Comparison of ENCODE assay signal across 8 cellular contexts in genomic region chr5:55308254-55308836, GRCh38. TPM values are rescaled to one million over a fixed set of nuclear protein-coding genes. Genes with fewer than 3 reads are reported as not detected.
DNase-seq lines count a peak whose midpoint lies in the region; ATAC-seq and TF ChIP-seq lines count a peak whose summit lies in the region.

No MANE protein-coding gene starts in this region.

- H3K27me3 ChIP-seq in BE2C (no peaks in the 10 kb centered on the region), iPS-15b (ENCODE audit: control insufficient read depth, insufficient read depth, low read length) (no peaks in the 10 kb centered on the region)

- no peaks in the 10 kb centered on the region for H3K9me3 Mint-ChIP-seq in activated naive CD4-positive, alpha-beta T cell treated with anti-CD3 and anti-CD28 coated beads, Interleukin-2, amount 10 ng/mL, durations not matched to agents 7 days and 5 days
- peaks cover 3% of the 10 kb centered on the region in 2 donors for H3K9me3 Mint-ChIP-seq in stimulated activated naive B cell treated with anti-CD40 and anti-IgM and Interleukin-4, amounts not matched to agents 10 μg/mL and 1 μg/mL and 100 μg/mL, for 72 hours

- peaks cover 20% of the 10 kb centered on the region for H3K36me3 ChIP-seq in BE2C
- H3K36me3 ChIP-seq in iPS-15b (ENCODE audit: control insufficient read depth, insufficient read depth, low read length): no peaks in the 10 kb centered on the region

- peaks cover 26% of the 10 kb centered on the region for H3K4me1 Mint-ChIP-seq in activated naive CD4-positive, alpha-beta T cell treated with anti-CD3 and anti-CD28 coated beads, Interleukin-2, amount 10 ng/mL, durations not matched to agents 7 days and 5 days
- H3K4me1 Mint-ChIP-seq in stimulated activated naive B cell treated with anti-CD40 and anti-IgM and Interleukin-4, amounts not matched to agents 10 μg/mL and 1 μg/mL and 100 μg/mL, for 72 hours: peaks cover 18 to 39% of the 10 kb centered on the region in 2 donors

- ATAC-seq in GM18502 (IDR thresholded peaks at IDR 0.05; ENCODE audit: poor library complexity, unreplicated experiment) (peak; percentile 17), HG03045 (IDR thresholded peaks at IDR 0.05; ENCODE audit: unreplicated experiment) (no peak)
- ATAC-seq in stimulated activated naive B cell treated with anti-CD40 and anti-IgM and Interleukin-4, amounts not matched to agents 10 μg/mL and 1 μg/mL and 100 μg/mL, for 72 hours (replicated peaks): peak; percentile 29 to 35

- TF ChIP-seq CTCF in BE2C (IDR thresholded peaks at IDR 0.05; ENCODE audit: low read depth, low read length) (peak; percentile 21; the same call in 1 of the 2 replicates), LNCaP clone FGC (IDR thresholded peaks at IDR 0.05; ENCODE audit: control insufficient read depth, extremely low read depth, insufficient read depth) (peak; percentile 52)

- H3K36me3 Mint-ChIP-seq in activated naive CD4-positive, alpha-beta T cell treated with anti-CD3 and anti-CD28 coated beads, Interleukin-2, amount 10 ng/mL, durations not matched to agents 7 days and 5 days: peaks cover 19% of the 10 kb centered on the region
- H3K36me3 Mint-ChIP-seq in stimulated activated naive B cell treated with anti-CD40 and anti-IgM and Interleukin-4, amounts not matched to agents 10 μg/mL and 1 μg/mL and 100 μg/mL, for 72 hours: peaks cover 9 to 12% of the 10 kb centered on the region in 2 donors

- H3K4me3 Mint-ChIP-seq in activated naive CD4-positive, alpha-beta T cell treated with anti-CD3 and anti-CD28 coated beads, Interleukin-2, amount 10 ng/mL, durations not matched to agents 7 days and 5 days: no peak overlapping the region
- H3K4me3 Mint-ChIP-seq in stimulated activated naive B cell treated with anti-CD40 and anti-IgM and Interleukin-4, amounts not matched to agents 10 μg/mL and 1 μg/mL and 100 μg/mL, for 72 hours: no peak overlapping the region

- H3K27me3 Mint-ChIP-seq in activated naive CD4-positive, alpha-beta T cell treated with anti-CD3 and anti-CD28 coated beads, Interleukin-2, amount 10 ng/mL, durations not matched to agents 7 days and 5 days: no peaks in the 10 kb centered on the region
- no peaks in the 10 kb centered on the region for H3K27me3 Mint-ChIP-seq in stimulated activated naive B cell treated with anti-CD40 and anti-IgM and Interleukin-4, amounts not matched to agents 10 μg/mL and 1 μg/mL and 100 μg/mL, for 72 hours

- no peak overlapping the region for H3K27ac Mint-ChIP-seq in activated naive CD4-positive, alpha-beta T cell treated with anti-CD3 and anti-CD28 coated beads, Interleukin-2, amount 10 ng/mL, durations not matched to agents 7 days and 5 days
- no peak overlapping the region for H3K27ac Mint-ChIP-seq in stimulated activated naive B cell treated with anti-CD40 and anti-IgM and Interleukin-4, amounts not matched to agents 10 μg/mL and 1 μg/mL and 100 μg/mL, for 72 hours

- peak overlapping the region; percentile 90 for H3K9ac ChIP-seq in iPS-15b (ENCODE audit: low read depth, low read length)

- DNase-seq in BE2C (peak; percentile 12), LNCaP clone FGC (ENCODE audit: low read depth) (no peak), inferior parietal cortex (ENCODE audit: extremely low spot score) (no peak)
- peak; percentile 28 for DNase-seq in activated naive CD4-positive, alpha-beta T cell treated with anti-CD3 and anti-CD28 coated beads, Interleukin-2, amount 10 ng/mL, durations not matched to agents 7 days and 5 days
- peak; percentile 9 for DNase-seq in stimulated activated naive B cell treated with anti-CD40 and anti-IgM and Interleukin-4, amounts not matched to agents 10 μg/mL and 1 μg/mL and 100 μg/mL, for 72 hours

- H3K4me3 ChIP-seq in BE2C (ENCODE audit: low read depth, low read length) (peak overlapping the region; percentile 67), LNCaP clone FGC (ENCODE audit: low read depth, low read length) (peak overlapping the region; percentile 80), iPS-15b (ENCODE audit: low read depth, low read length) (peak overlapping the region; percentile 93)

- H3K4me1 ChIP-seq in BE2C (peaks cover 3% of the 10 kb centered on the region; the same call in 1 of the 2 replicates), iPS-15b (ENCODE audit: control insufficient read depth, insufficient read depth, low read length) (peaks cover 6% of the 10 kb centered on the region)

- CTCF ChIA-PET in activated naive CD4-positive, alpha-beta T cell treated with anti-CD3 and anti-CD28 coated beads, Interleukin-2, amount 10 ng/mL, durations not matched to agents 7 days and 5 days (lab: Charles Lee): interaction anchor here (0.6 to 1.0 kb wide), 2 partner anchors 136 to 401 kb away, joined by 3 read pairs; no protein-coding TSS in a partner anchor

- H3K9me3 ChIP-seq in BE2C (no peaks in the 10 kb centered on the region; the same call in 1 of the 2 replicates), iPS-15b (ENCODE audit: control insufficient read depth, insufficient read depth, low read length) (no peaks in the 10 kb centered on the region)

RNA-seq across cellular contexts. Expression of gene MTREX, which starts 0.6 kb away (rescaled TPM):
- polyA plus RNA-seq in BE2C (2012; ENCODE audit: insufficient read depth, insufficient read length, low read depth): 61.6 TPM

RNA-seq across cellular contexts. Expression of gene DHX29, which starts 0.9 kb away (rescaled TPM):
- polyA plus RNA-seq in BE2C (2012; ENCODE audit: insufficient read depth, insufficient read length, low read depth): 22.0 TPM

Comparison
In these comparisons a context has a peak if more than half of its experiments do, and no peak if none do; other contexts are left out.
1. DNase-seq: peak in BE2C (single experiment), activated naive CD4-positive, alpha-beta T cell treated with anti-CD3 and anti-CD28 coated beads, Interleukin-2, amount 10 ng/mL, durations not matched to agents 7 days and 5 days (single experiment) and stimulated activated naive B cell treated with anti-CD40 and anti-IgM and Interleukin-4, amounts not matched to agents 10 μg/mL and 1 μg/mL and 100 μg/mL, for 72 hours (single experiment); none in LNCaP clone FGC (single experiment) and inferior parietal cortex (single experiment).
2. Peak in every context shown above with its lines, with median percentiles within 50 percentile points of each other: H3K4me3 ChIP-seq.